25 cellular contexts compared by ENCODE assay signal in genomic region chr7:155901176-155901575, GRCh38.
DNase-seq lines count a peak whose midpoint lies in the region; ATAC-seq, FAIRE-seq and TF ChIP-seq lines count a peak whose summit lies in the region.
"Had no signal": no experiment of that assay in that cellular context is flagged by ENCODE, and none has a peak within 500 bp of the region (broad histone marks: within the 10 kb centered on the region; RNA-seq: fewer than 3 reads in every experiment).

No MANE protein-coding gene starts in this region.

- POLR2A ChIA-PET in activated CD4-positive, alpha-beta memory T cell treated with anti-CD3 and anti-CD28 coated beads, Interleukin-2, amount 10 ng/mL, durations not matched to agents 7 days and 5 days (lab: Charles Lee), result no interaction called here

- H3K36me3 ChIP-seq in kidney (ENCODE audit: control insufficient read depth in 1 of 2, insufficient read depth in 2 of 2, low read length in 2 of 2) (no peaks in the 10 kb centered on the region), breast epithelium (no peaks in the 10 kb centered on the region)
- H3K36me3 ChIP-seq: BE2C; BLaER1 treated with 17β-estradiol and CSF1 and Interleukin-3, amounts not matched to agents 10 nM and 100 nM; HAP-1 had no signal

- no peak for FAIRE-seq in kidney (lab: Jason Lieb, UNC)
- FAIRE-seq: A549, GM12891, GM18507, H54 had no signal

- intact Hi-C loops in kidney (cut with DNase I), result no loop called here
- intact Hi-C loops in posterior vena cava (cut with DNase I), result no loop called here
- intact Hi-C loops in breast epithelium (cut with DNase I; ENCODE audit: low total_unique reads), result no loop called here

- no peak overlapping the region for H3K4me3 Mint-ChIP-seq in activated CD4-positive, alpha-beta memory T cell treated with anti-CD3 and anti-CD28 coated beads, Interleukin-2, amount 10 ng/mL, durations not matched to agents 7 days and 5 days
- H3K4me3 Mint-ChIP-seq: CD4-positive, alpha-beta memory T cell; HFFc6 had no signal

- H3K27ac ChIP-seq in kidney (ENCODE audit: low read depth in 2 of 2, low read length in 2 of 2), result no peak overlapping the region
- H3K27ac ChIP-seq in breast epithelium, result no peak overlapping the region
- H3K27ac ChIP-seq: A549; BLaER1 treated with 17β-estradiol and CSF1 and Interleukin-3, amounts not matched to agents 10 nM and 100 nM had no signal

- CTCF ChIA-PET in activated CD4-positive, alpha-beta memory T cell treated with anti-CD3 and anti-CD28 coated beads, Interleukin-2, amount 10 ng/mL, durations not matched to agents 7 days and 5 days (lab: Charles Lee), result no interaction called here

- no peaks in the 10 kb centered on the region for H3K36me3 Mint-ChIP-seq in activated CD4-positive, alpha-beta memory T cell treated with anti-CD3 and anti-CD28 coated beads, Interleukin-2, amount 10 ng/mL, durations not matched to agents 7 days and 5 days (ENCODE audit: low read depth)
- H3K36me3 Mint-ChIP-seq: CD4-positive, alpha-beta memory T cell had no signal

- H3K4me3 ChIP-seq in kidney (ENCODE audit: low read length in 2 of 2) (no peak overlapping the region), breast epithelium (no peak overlapping the region)
- H3K4me3 ChIP-seq: A549; BLaER1 treated with 17β-estradiol and CSF1 and Interleukin-3, amounts not matched to agents 10 nM and 100 nM; HAP-1 had no signal

- no peak for TF ChIP-seq POLR2A in breast epithelium (IDR thresholded peaks at IDR 0.05)

- DNase-seq in NCI-H460 (ENCODE audit: extremely low read depth, low read depth) (peak; percentile 56), kidney (peak; percentile 39), posterior vena cava (ENCODE audit: low spot score) (peak; percentile 59), kidney tubule cell (ENCODE audit: low spot score) (no peak), breast epithelium (ENCODE audit: low spot score in 2 of 2) (no peak)
- DNase-seq in activated CD4-positive, alpha-beta memory T cell treated with anti-CD3 and anti-CD28 coated beads, Interleukin-2, amount 10 ng/mL, durations not matched to agents 7 days and 5 days, result no peak
- DNase-seq: 8988T; ACHN; AML-193; BE2C; Calu3; CD4-positive, alpha-beta memory T cell; COR-L47; DMS53; DMS79 treated with DMSO at 0.1 percent for 48 hours; GF-D8; GOT3; HFFc6 had no signal

- H3K4me1 Mint-ChIP-seq in activated CD4-positive, alpha-beta memory T cell treated with anti-CD3 and anti-CD28 coated beads, Interleukin-2, amount 10 ng/mL, durations not matched to agents 7 days and 5 days, result no peaks in the 10 kb centered on the region
- H3K4me1 Mint-ChIP-seq: CD4-positive, alpha-beta memory T cell had no signal

- H3K9ac ChIP-seq in kidney (ENCODE audit: low read length in 2 of 2), result no peak overlapping the region
- H3K9ac ChIP-seq: BLaER1 treated with 17β-estradiol and CSF1 and Interleukin-3, amounts not matched to agents 10 nM and 100 nM had no signal

- no peaks in the 10 kb centered on the region for H3K4me1 ChIP-seq in kidney (ENCODE audit: control insufficient read depth in 1 of 2, insufficient read depth in 1 of 2, low read depth in 1 of 2, low read length in 2 of 2)
- H3K4me1 ChIP-seq in breast epithelium, result no peaks in the 10 kb centered on the region
- H3K4me1 ChIP-seq: BE2C, HAP-1 had no signal

- H3K27me3 Mint-ChIP-seq in activated CD4-positive, alpha-beta memory T cell treated with anti-CD3 and anti-CD28 coated beads, Interleukin-2, amount 10 ng/mL, durations not matched to agents 7 days and 5 days, result no peaks in the 10 kb centered on the region

- H3K27me3 ChIP-seq in breast epithelium, result no peaks in the 10 kb centered on the region
- H3K27me3 ChIP-seq: BE2C; BLaER1 treated with 17β-estradiol and CSF1 and Interleukin-3, amounts not matched to agents 10 nM and 100 nM had no signal

- no peak for ATAC-seq in HG03175 (IDR thresholded peaks at IDR 0.05; ENCODE audit: unreplicated experiment)
- ATAC-seq: A549 had no signal

- no peak overlapping the region for H3K27ac Mint-ChIP-seq in activated CD4-positive, alpha-beta memory T cell treated with anti-CD3 and anti-CD28 coated beads, Interleukin-2, amount 10 ng/mL, durations not matched to agents 7 days and 5 days
- H3K27ac Mint-ChIP-seq: CD4-positive, alpha-beta memory T cell; HFFc6 had no signal

- H3K9me3 Mint-ChIP-seq in activated CD4-positive, alpha-beta memory T cell treated with anti-CD3 and anti-CD28 coated beads, Interleukin-2, amount 10 ng/mL, durations not matched to agents 7 days and 5 days, result peaks cover 7% of the 10 kb centered on the region

- H3K9me3 ChIP-seq in kidney (ENCODE audit: control insufficient read depth in 1 of 2, low read length in 2 of 2) (peaks cover 0 to 12% of the 10 kb centered on the region in 2 donors), breast epithelium (peaks cover 13 to 20% of the 10 kb centered on the region in 2 donors)
- H3K9me3 ChIP-seq: BE2C, HAP-1 had no signal

- TF ChIP-seq CTCF in kidney (IDR thresholded peaks at IDR 0.05; ENCODE audit: borderline replicate concordance, extremely low read depth, insufficient read depth) (no peak), breast epithelium (IDR thresholded peaks at IDR 0.05) (no peak)

Comparison
In these comparisons a context has a peak if more than half of its experiments do, and no peak if none do; other contexts are left out.
1. DNase-seq: peak in NCI-H460 (single experiment), kidney (single experiment) and posterior vena cava (single experiment); none in kidney tubule cell (single experiment), activated CD4-positive, alpha-beta memory T cell treated with anti-CD3 and anti-CD28 coated beads, Interleukin-2, amount 10 ng/mL, durations not matched to agents 7 days and 5 days (single experiment) and breast epithelium (0 of 2).